19 cellular contexts compared by ENCODE assay signal in the genomic region with DNA sequence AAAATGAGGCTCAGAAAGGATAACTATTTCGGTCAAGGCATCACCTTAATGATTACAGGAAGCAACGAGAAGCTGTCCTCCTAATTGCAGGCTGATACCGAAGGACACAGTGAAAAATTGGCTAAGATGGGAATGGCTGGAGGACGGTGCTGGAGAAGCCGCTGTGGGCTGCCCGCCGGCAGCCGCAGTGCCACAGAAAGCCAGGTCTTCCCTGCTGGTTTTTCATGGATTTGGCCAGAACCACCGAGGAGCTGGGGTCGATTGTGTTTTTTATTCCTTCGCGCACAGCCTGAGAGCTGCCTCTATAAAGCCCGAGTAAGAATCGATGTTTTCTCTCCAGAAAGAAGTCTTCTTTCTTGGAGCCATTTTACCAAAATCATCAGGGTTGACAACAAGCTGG.
"Had no signal": no experiment of that assay in that cellular context is flagged by ENCODE, and none has a peak within 500 bp of the region (broad histone marks: within the 10 kb centered on the region; RNA-seq: fewer than 3 reads in every experiment).

No MANE protein-coding gene starts in this region.

- H3K27ac ChIP-seq: left lung, neutrophil, parathyroid adenoma, right lobe of liver, thoracic aorta, tibial nerve, upper lobe of left lung had no signal

- DNase-seq: effector CD4-positive, alpha-beta T cell; left lung; mammary epithelial cell; natural killer cell; small intestine; stimulated activated CD4-positive, alpha-beta T cell treated with anti-CD3 and anti-CD28 coated beads, Interleukin-15, amount 100 ng/mL, for 24 hours; stimulated activated CD4-positive, alpha-beta T cell treated with anti-CD3 and anti-CD28 coated beads, Interleukin-2, amount 100 ng/mL, for 48 hours; stimulated activated naive B cell treated with anti-CD40 and anti-IgM and Interleukin-4, amounts not matched to agents 10 μg/mL and 1 μg/mL and 100 μg/mL, for 72 hours; upper lobe of left lung had no signal

- FAIRE-seq: colon, frontal cortex, kidney, small intestine, urothelium cell line had no signal

- H3K9me3 ChIP-seq: left lung, neutrophil, right lobe of liver, thoracic aorta, tibial nerve, upper lobe of left lung had no signal

- H3K4me3 ChIP-seq: dorsolateral prefrontal cortex, left lung, right lobe of liver, thoracic aorta, tibial nerve, upper lobe of left lung had no signal

- H3K27me3 ChIP-seq: right lobe of liver, upper lobe of left lung had no signal

- H3K4me1 ChIP-seq: left lung, parathyroid adenoma, right lobe of liver, tibial nerve had no signal

- H3K36me3 ChIP-seq: left lung, neutrophil, right lobe of liver, thoracic aorta, tibial nerve, upper lobe of left lung had no signal
